Comparison of ENCODE assay signal across 33 cellular contexts in the genomic region with DNA sequence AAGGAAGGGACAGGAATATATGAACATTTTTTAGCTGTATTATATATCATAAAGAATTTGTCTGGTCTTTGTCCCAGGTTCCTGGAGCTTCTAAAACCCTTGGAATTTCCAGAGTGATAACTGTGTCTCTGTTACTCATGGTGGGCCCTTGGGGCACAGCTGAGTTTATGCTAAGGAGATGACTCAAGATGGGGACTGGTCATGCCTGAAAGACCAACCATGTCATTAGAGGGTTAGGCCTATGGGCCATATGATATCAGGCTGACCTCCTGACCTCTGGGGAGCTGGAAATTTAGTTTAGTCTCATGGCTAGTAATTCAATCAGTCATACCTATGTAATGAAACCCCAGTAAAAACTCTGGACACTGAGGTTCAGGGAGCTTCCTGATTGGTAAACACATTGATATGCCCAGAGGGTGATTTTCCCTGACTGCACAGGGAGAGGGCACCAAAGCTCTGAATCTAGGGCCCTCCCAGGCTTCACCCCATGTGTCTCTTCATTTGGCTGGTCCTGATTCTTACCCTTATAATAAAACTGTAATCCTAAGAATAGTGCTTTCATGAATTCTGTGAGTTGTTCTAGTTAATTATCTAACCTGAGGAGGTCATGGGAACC.
DNase-seq lines count a peak whose midpoint lies in the region; ATAC-seq and TF ChIP-seq lines count a peak whose summit lies in the region.
"Had no signal": no experiment of that assay in that cellular context is flagged by ENCODE, and none has a peak within 500 bp of the region (broad histone marks: within the 10 kb centered on the region; RNA-seq: fewer than 3 reads in every experiment).

No MANE protein-coding gene starts in this region.

- DNase-seq in EL (peak; percentile 27), NCI-H226 (peak; percentile 3), chondrocyte (ENCODE audit: low spot score) (no peak), islet precursor cell (peak; percentile 56), mesenteric fat pad (ENCODE audit: low spot score) (no peak), right lobe of liver (no peak), mucosa of descending colon (no peak)
- DNase-seq: activated CD4-positive, alpha-beta memory T cell treated with anti-CD3 and anti-CD28 coated beads, Interleukin-2, amount 10 ng/mL, durations not matched to agents 7 days and 5 days; activated CD8-positive, alpha-beta memory T cell treated with anti-CD3 and anti-CD28 coated beads, Interleukin-2, amount 50 U/mL, for 4 hours; activated naive CD4-positive, alpha-beta T cell treated with anti-CD3 and anti-CD28 coated beads, Interleukin-2, amount 50 U/mL, for 16 hours; body of pancreas; glutamatergic neuron; HFFc6; kidney; naive thymus-derived CD8-positive, alpha-beta T cell; NCI-H1105 treated with DMSO at 0.1 percent for 48 hours; NCI-H187 treated with DMSO at 0.1 percent for 48 hours; NCI-H524; nucleus accumbens; PC-9; SHP77 treated with DMSO at 0.1 percent for 48 hours; sigmoid colon; stimulated activated CD4-positive, alpha-beta T cell treated with anti-CD3 and anti-CD28 coated beads, Interleukin-12 subunit alpha, Interleukin-12 subunit beta, amount 100 ng/mL, for 4 hours; stimulated activated CD4-positive, alpha-beta T cell treated with anti-CD3 and anti-CD28 coated beads, Interleukin-2, amount 100 ng/mL, for 48 hours; stimulated activated naive CD8-positive, alpha-beta T cell treated with anti-CD3 and anti-CD28 coated beads, Interleukin-15, amount 100 ng/mL, for 72 hours; uterus had no signal

- no peak overlapping the region for H3K27ac Mint-ChIP-seq in chondrocyte (ENCODE audit: unreplicated experiment)
- H3K27ac Mint-ChIP-seq: activated CD4-positive, alpha-beta memory T cell treated with anti-CD3 and anti-CD28 coated beads, Interleukin-2, amount 10 ng/mL, durations not matched to agents 7 days and 5 days; GM23338; HFFc6; IgD-negative memory B cell; naive thymus-derived CD8-positive, alpha-beta T cell; stimulated activated naive CD8-positive, alpha-beta T cell treated with anti-CD3 and anti-CD28 coated beads, Interleukin-15, amount 100 ng/mL, for 72 hours; T-helper 2 cell treated with Interferon-gamma antibody and Interleukin-4, amounts not matched to agents 5 μg/mL and 100 μg/mL, for 36 hours had no signal

- H3K4me1 ChIP-seq in right lobe of liver (no peaks in the 10 kb centered on the region), mucosa of descending colon (ENCODE audit: low read depth) (no peaks in the 10 kb centered on the region)
- H3K4me1 ChIP-seq: body of pancreas, sigmoid colon, uterus had no signal

- no peak overlapping the region for H3K27ac ChIP-seq in right lobe of liver
- H3K27ac ChIP-seq: BLaER1 treated with 17β-estradiol and CSF1 and Interleukin-3, amounts not matched to agents 10 nM and 100 nM; body of pancreas; epithelial cell of prostate; PC-9; prostate gland; sigmoid colon; thoracic aorta; uterus had no signal

- H3K36me3 ChIP-seq in right lobe of liver (no peaks in the 10 kb centered on the region), mucosa of descending colon (ENCODE audit: low read depth) (no peaks in the 10 kb centered on the region)
- H3K36me3 ChIP-seq: prostate gland, sigmoid colon, thoracic aorta, uterus had no signal

- H3K27me3 ChIP-seq in right lobe of liver, result no peaks in the 10 kb centered on the region
- H3K27me3 ChIP-seq: BLaER1 treated with 17β-estradiol and CSF1 and Interleukin-3, amounts not matched to agents 10 nM and 100 nM; body of pancreas; sigmoid colon; uterus had no signal

- no peaks in the 10 kb centered on the region for H3K27me3 Mint-ChIP-seq in chondrocyte (ENCODE audit: low read depth)
- H3K27me3 Mint-ChIP-seq: activated CD4-positive, alpha-beta memory T cell treated with anti-CD3 and anti-CD28 coated beads, Interleukin-2, amount 10 ng/mL, durations not matched to agents 7 days and 5 days; IgD-negative memory B cell; naive thymus-derived CD8-positive, alpha-beta T cell; stimulated activated naive CD8-positive, alpha-beta T cell treated with anti-CD3 and anti-CD28 coated beads, Interleukin-15, amount 100 ng/mL, for 72 hours had no signal

- no peak overlapping the region for H3K4me3 ChIP-seq in right lobe of liver
- H3K4me3 ChIP-seq in mucosa of descending colon, result no peak overlapping the region
- H3K4me3 ChIP-seq: BLaER1 treated with 17β-estradiol and CSF1 and Interleukin-3, amounts not matched to agents 10 nM and 100 nM; body of pancreas; GM23338; PC-9; prostate gland; sigmoid colon; thoracic aorta; uterus had no signal

- no peak overlapping the region for H3K4me3 Mint-ChIP-seq in chondrocyte (ENCODE audit: unreplicated experiment)
- H3K4me3 Mint-ChIP-seq: activated CD4-positive, alpha-beta memory T cell treated with anti-CD3 and anti-CD28 coated beads, Interleukin-2, amount 10 ng/mL, durations not matched to agents 7 days and 5 days; GM23338; HFFc6; IgD-negative memory B cell; naive thymus-derived CD8-positive, alpha-beta T cell; stimulated activated naive CD8-positive, alpha-beta T cell treated with anti-CD3 and anti-CD28 coated beads, Interleukin-15, amount 100 ng/mL, for 72 hours; T-helper 2 cell treated with Interferon-gamma antibody and Interleukin-4, amounts not matched to agents 5 μg/mL and 100 μg/mL, for 36 hours had no signal

- peaks cover 9% of the 10 kb centered on the region for H3K9me3 Mint-ChIP-seq in chondrocyte (ENCODE audit: low read depth)

- ATAC-seq in right lobe of liver (no peak), mucosa of descending colon (no peak)
- ATAC-seq: body of pancreas; GM23338; naive thymus-derived CD8-positive, alpha-beta T cell; stimulated activated naive CD8-positive, alpha-beta T cell treated with anti-CD3 and anti-CD28 coated beads, Interleukin-15, amount 100 ng/mL, for 72 hours had no signal

- TF ChIP-seq CTCF in chondrocyte (IDR thresholded peaks at IDR 0.05), result peak; percentile 15
- TF ChIP-seq CTCF in right lobe of liver (IDR thresholded peaks at IDR 0.05), result no peak
- TF ChIP-seq CTCF in mucosa of descending colon (IDR thresholded peaks at IDR 0.05), result no peak

- no peaks in the 10 kb centered on the region for H3K9me3 ChIP-seq in right lobe of liver
- H3K9me3 ChIP-seq in mucosa of descending colon, result peaks cover 11% of the 10 kb centered on the region
- H3K9me3 ChIP-seq: body of pancreas, prostate gland had no signal

- peaks cover 14% of the 10 kb centered on the region for H3K4me1 Mint-ChIP-seq in chondrocyte (ENCODE audit: low read depth)

- H3K36me3 Mint-ChIP-seq in chondrocyte (ENCODE audit: low read depth), result no peaks in the 10 kb centered on the region

- intact Hi-C loops in right lobe of liver (cut with DNase I) (no loop called here), mucosa of descending colon (cut with DNase I, micrococcal nuclease) (no loop called here)

- no peak for TF ChIP-seq POLR2A in right lobe of liver (IDR thresholded peaks at IDR 0.05)

Comparison
In these comparisons a context has a peak if more than half of its experiments do, and no peak if none do; other contexts are left out.
1. DNase-seq: peak in EL (single experiment), NCI-H226 (single experiment) and islet precursor cell (single experiment); none in chondrocyte (single experiment), mesenteric fat pad (single experiment), right lobe of liver (0 of 3) and mucosa of descending colon (0 of 3).